Comparison of ENCODE assay signal across 9 cellular contexts in the genomic region with DNA sequence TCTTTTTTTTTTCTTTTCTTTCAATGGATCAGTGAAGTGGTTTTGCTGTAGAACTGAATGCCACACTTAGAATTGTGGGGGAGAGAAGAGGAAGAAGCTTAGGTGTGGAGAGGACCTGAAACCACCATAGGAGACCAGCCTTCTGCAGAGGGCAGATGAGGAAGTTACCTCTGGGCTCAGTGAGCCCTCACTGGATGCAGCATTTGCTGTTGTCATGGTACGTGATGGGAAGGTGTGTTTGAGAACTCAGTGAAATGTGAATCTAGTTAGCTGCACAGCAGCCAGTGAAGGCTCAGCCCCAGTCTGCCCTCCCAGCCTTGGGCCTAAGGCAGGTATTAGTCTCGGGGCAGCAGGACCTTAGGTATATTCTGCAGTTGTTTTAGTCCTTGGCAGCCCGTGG. TPM values are rescaled to one million over a fixed set of nuclear protein-coding genes. Genes with fewer than 3 reads are reported as not detected.
A peak's percentile ranks its signal among the peaks of the same experiment; 100 is the strongest.
DNase-seq lines count a peak whose midpoint lies in the region; ATAC-seq, FAIRE-seq and TF ChIP-seq lines count a peak whose summit lies in the region.
"Had no signal": no experiment of that assay in that cellular context is flagged by ENCODE, and none has a peak within 500 bp of the region (broad histone marks: within the 10 kb centered on the region; RNA-seq: fewer than 3 reads in every experiment).

No MANE protein-coding gene starts in this region.

- H3K9ac ChIP-seq in OCI-LY1 (ENCODE audit: low read length) (peak overlapping the region; percentile 31; the same call in 1 of the 2 replicates), endodermal cell (ENCODE audit: extremely low read depth, low read length, poor library complexity, severe bottlenecking) (no peak overlapping the region)

- no peaks in the 10 kb centered on the region for H3K27me3 ChIP-seq in OCI-LY1 (ENCODE audit: insufficient read depth, low read length)
- no peaks in the 10 kb centered on the region for H3K27me3 ChIP-seq in endodermal cell (ENCODE audit: control insufficient read depth, insufficient read depth, low read length, poor library complexity, severe bottlenecking)

- DNase-seq in SIG-M5 treated with dmso at 0.1 percent for 504 hours (lab: John Stamatoyannopoulos, UW; ENCODE audit: unreplicated experiment) (peak; percentile 4), SIG-M5 (lab: John Stamatoyannopoulos, UW) (no peak), HTR-8/SVneo (ENCODE audit: insufficient read length, low spot score) (no peak), MCF 10A (ENCODE audit: unreplicated experiment) (no peak), endodermal cell (no peak)
- no peak for DNase-seq in natural killer cell treated with Interleukin-12 subunit alpha and Interleukin-12 subunit beta and Interleukin-15 and Interleukin-18, amount 100 ng/mL, for 72 hours (ENCODE audit: low spot score)
- DNase-seq: IMR-90 had no signal

- H3K4me1 ChIP-seq in OCI-LY1 (ENCODE audit: insufficient read depth, low read length, severe bottlenecking) (peaks cover 44% of the 10 kb centered on the region), endodermal cell (ENCODE audit: control insufficient read depth, insufficient read depth, low read length) (no peaks in the 10 kb centered on the region)

- no peaks in the 10 kb centered on the region for H3K9me2 ChIP-seq in OCI-LY1 (ENCODE audit: low read depth, low read length)

- no peak for FAIRE-seq in HTR-8/SVneo (lab: Jason Lieb, UNC)

- peaks cover 48% of the 10 kb centered on the region for H3K36me3 ChIP-seq in OCI-LY1 (ENCODE audit: insufficient read depth, low read length)
- H3K36me3 ChIP-seq in endodermal cell (ENCODE audit: control insufficient read depth, insufficient read depth, low read length): no peaks in the 10 kb centered on the region

- intact Hi-C loops in MCF 10A (cut with micrococcal nuclease): no loop called here

- no peaks in the 10 kb centered on the region for H3K27me3 Mint-ChIP-seq in natural killer cell treated with Interleukin-12 subunit alpha and Interleukin-12 subunit beta and Interleukin-15 and Interleukin-18, amount 100 ng/mL, for 72 hours
- no peaks in the 10 kb centered on the region for H3K27me3 Mint-ChIP-seq in MCF 10A (ENCODE audit: insufficient read depth, unreplicated experiment)
- H3K27me3 Mint-ChIP-seq in endodermal cell (ENCODE audit: insufficient read depth): no peaks in the 10 kb centered on the region

- H3K79me2 ChIP-seq in OCI-LY1 (ENCODE audit: insufficient read depth, low read length): peaks cover 71% of the 10 kb centered on the region

- ATAC-seq in HG02840 (IDR thresholded peaks at IDR 0.05; ENCODE audit: low FRiP score, unreplicated experiment): peak; percentile 96
- peak in 1 of 2 donors; percentile 53 for ATAC-seq in natural killer cell treated with Interleukin-12 subunit alpha and Interleukin-12 subunit beta and Interleukin-15 and Interleukin-18, amount 100 ng/mL, for 72 hours

- peak overlapping the region; percentile 81 to 88 for H3K27ac Mint-ChIP-seq in natural killer cell treated with Interleukin-12 subunit alpha and Interleukin-12 subunit beta and Interleukin-15 and Interleukin-18, amount 100 ng/mL, for 72 hours
- H3K27ac Mint-ChIP-seq in MCF 10A (ENCODE audit: low read depth, unreplicated experiment): no peak overlapping the region
- no peak overlapping the region for H3K27ac Mint-ChIP-seq in endodermal cell

- WGBS in endodermal cell (ENCODE audit: insufficient coverage in 1 of 2, insufficient read length in 1 of 2), 2 experiments: 90% methylated on average over 3 of the region's 3 CpGs; no CpG with 5 or more reads in 1 of the 2 experiments

- peak overlapping the region; percentile 17 for H3K4me3 Mint-ChIP-seq in natural killer cell treated with Interleukin-12 subunit alpha and Interleukin-12 subunit beta and Interleukin-15 and Interleukin-18, amount 100 ng/mL, for 72 hours
- H3K4me3 Mint-ChIP-seq in MCF 10A (ENCODE audit: unreplicated experiment) (no peak overlapping the region), endodermal cell (no peak overlapping the region)

- no TSS peak for BruUV-seq in MCF 10A (replicated peaks; lab: Mats Ljungman, UMichigan)

- H3K9me3 ChIP-seq in OCI-LY1 (ENCODE audit: low read length): no peaks in the 10 kb centered on the region
- no peaks in the 10 kb centered on the region for H3K9me3 ChIP-seq in endodermal cell (ENCODE audit: control insufficient read depth, low read length)

- H3K9me3 Mint-ChIP-seq in natural killer cell treated with Interleukin-12 subunit alpha and Interleukin-12 subunit beta and Interleukin-15 and Interleukin-18, amount 100 ng/mL, for 72 hours: peaks cover 2% of the 10 kb centered on the region
- H3K9me3 Mint-ChIP-seq in MCF 10A (ENCODE audit: unreplicated experiment) (no peaks in the 10 kb centered on the region), endodermal cell (no peaks in the 10 kb centered on the region)

- peaks cover 60 to 63% of the 10 kb centered on the region in 2 donors for H3K4me1 Mint-ChIP-seq in natural killer cell treated with Interleukin-12 subunit alpha and Interleukin-12 subunit beta and Interleukin-15 and Interleukin-18, amount 100 ng/mL, for 72 hours (ENCODE audit: low read depth in 2 of 2)
- peaks cover 19% of the 10 kb centered on the region for H3K4me1 Mint-ChIP-seq in MCF 10A (ENCODE audit: insufficient read depth, unreplicated experiment)
- H3K4me1 Mint-ChIP-seq in endodermal cell: no peaks in the 10 kb centered on the region

- peaks cover 11% of the 10 kb centered on the region for H3F3A ChIP-seq in OCI-LY1 (ENCODE audit: insufficient read depth, low read length)

- peak overlapping the region; percentile 87 for H3K27ac ChIP-seq in OCI-LY1 (ENCODE audit: low read depth, low read length, poor library complexity, severe bottlenecking)
- H3K27ac ChIP-seq in endodermal cell (ENCODE audit: low read depth, low read length): no peak overlapping the region

- peak overlapping the region; percentile 26 for H3K4me3 ChIP-seq in OCI-LY1 (ENCODE audit: low read depth, low read length, poor library complexity, severe bottlenecking)
- no peak overlapping the region for H3K4me3 ChIP-seq in endodermal cell (ENCODE audit: low read length)

- CTCF ChIA-PET in MCF 10A (lab: Yijun Ruan, JAX): interaction anchor here (1.3 to 5.6 kb wide), 2 partner anchors 12 to 30 kb away, joined by 4 to 31 read pairs; no protein-coding TSS in a partner anchor

- peak overlapping the region; percentile 49 for H3K4me2 ChIP-seq in OCI-LY1 (ENCODE audit: low read length)

- POLR2A ChIA-PET in MCF 10A (lab: Yijun Ruan, JAX): interaction anchor here (0.7 to 1.5 kb wide), 3 partner anchors 10 to 16 kb away, joined by 3 to 4 read pairs (median 3); no protein-coding TSS in a partner anchor

- no peak overlapping the region for H2AFZ ChIP-seq in OCI-LY1 (ENCODE audit: low read length)

- no peak for TF ChIP-seq CTCF in OCI-LY1 (IDR thresholded peaks at IDR 0.05; ENCODE audit: low read length)
- no peak for TF ChIP-seq CTCF in MCF 10A (IDR thresholded peaks at IDR 0.05; ENCODE audit: unreplicated experiment)
- TF ChIP-seq CTCF in endodermal cell (conservative IDR thresholded peaks at IDR 0.05): no peak

- peaks cover 16% of the 10 kb centered on the region for H3K36me3 Mint-ChIP-seq in natural killer cell treated with Interleukin-12 subunit alpha and Interleukin-12 subunit beta and Interleukin-15 and Interleukin-18, amount 100 ng/mL, for 72 hours
- H3K36me3 Mint-ChIP-seq in MCF 10A (ENCODE audit: insufficient read depth, unreplicated experiment) (peaks cover 13% of the 10 kb centered on the region), endodermal cell (ENCODE audit: low read depth) (no peaks in the 10 kb centered on the region)

- H4K20me1 ChIP-seq in OCI-LY1 (ENCODE audit: insufficient read depth, low read length): no peaks in the 10 kb centered on the region

RNA-seq across cellular contexts. Expression of a gene that starts 17.5 kb away (rescaled TPM):
- total RNA-seq in natural killer cell treated with Interleukin-12 subunit alpha and Interleukin-12 subunit beta and Interleukin-15 and Interleukin-18, amount 100 ng/mL, for 72 hours: 100 to 1,000 TPM; 282 to 424 TPM
- total RNA-seq in MCF 10A (2022) (50.5 and 50.8 TPM in 2 replicates), endodermal cell (10 to 100 TPM; 29.3 to 33.4 TPM)
- polyA plus RNA-seq in endodermal cell (2013, experiment 1 of 2): 66.8 TPM
- polyA plus RNA-seq in endodermal cell (2013, experiment 2 of 2): 55.2 TPM

Comparison
In these comparisons a context has a peak if more than half of its experiments do, and no peak if none do; other contexts are left out.
1. H3K27ac Mint-ChIP-seq: peak in natural killer cell treated with Interleukin-12 subunit alpha and Interleukin-12 subunit beta and Interleukin-15 and Interleukin-18, amount 100 ng/mL, for 72 hours (2 of 2); none in MCF 10A (single experiment) and endodermal cell (single experiment).